18 cellular contexts compared by ENCODE assay signal in genomic region chr19:19426216-19426615, GRCh38. TPM values are rescaled to one million over a fixed set of nuclear protein-coding genes. Genes with fewer than 3 reads are reported as not detected.
DNase-seq lines count a peak whose midpoint lies in the region; ATAC-seq and TF ChIP-seq lines count a peak whose summit lies in the region.
"Had no signal": no experiment of that assay in that cellular context is flagged by ENCODE, and none has a peak within 500 bp of the region (broad histone marks: within the 10 kb centered on the region; RNA-seq: fewer than 3 reads in every experiment).

No MANE protein-coding gene starts in this region.

- H3K9ac ChIP-seq in BLaER1 = no peak overlapping the region
- H3K9ac ChIP-seq in OCI-LY1 (ENCODE audit: low read length) = no peak overlapping the region
- H3K9ac ChIP-seq in SK-N-SH = no peak overlapping the region

- H3F3A ChIP-seq in OCI-LY1 (ENCODE audit: insufficient read depth, low read length) = no peaks in the 10 kb centered on the region
- H3F3A ChIP-seq in SK-N-SH (replicated peaks; ENCODE audit: insufficient read depth) = no peaks in the 10 kb centered on the region

- H3K36me3 ChIP-seq in BLaER1 (peaks cover 74% of the 10 kb centered on the region), OCI-LY1 (ENCODE audit: insufficient read depth, low read length) (peaks cover 38% of the 10 kb centered on the region; the same call in 1 of the 2 replicates), SK-N-SH (replicated peaks in 1 of 2; ENCODE audit: control insufficient read depth in 1 of 2, insufficient read depth in 2 of 2, low read length in 1 of 2) (peaks cover 0 to 3% of the 10 kb centered on the region in 2 experiments)

- peaks cover 100% of the 10 kb centered on the region for H3K79me2 ChIP-seq in OCI-LY1 (ENCODE audit: insufficient read depth, low read length)
- H3K79me2 ChIP-seq in SK-N-SH (ENCODE audit: insufficient read depth) = peaks cover 100% of the 10 kb centered on the region

- peaks cover 45% of the 10 kb centered on the region for H3K4me1 Mint-ChIP-seq in CD14-positive monocyte

- H3K27me3 ChIP-seq in BLaER1 = no peaks in the 10 kb centered on the region
- no peaks in the 10 kb centered on the region for H3K27me3 ChIP-seq in OCI-LY1 (ENCODE audit: insufficient read depth, low read length)
- H3K27me3 ChIP-seq in SK-N-SH (ENCODE audit: insufficient read depth) = no peaks in the 10 kb centered on the region

- POLR2A ChIA-PET in SK-N-SH (lab: Yijun Ruan, JAX) = no interaction called here

- no peak for TF ChIP-seq CTCF in CD14-positive monocyte (IDR thresholded peaks at IDR 0.05)
- no peak for TF ChIP-seq CTCF in OCI-LY1 (IDR thresholded peaks at IDR 0.05; ENCODE audit: low read length)
- TF ChIP-seq CTCF in fibroblast of the aortic adventitia (IDR thresholded peaks at IDR 0.05; ENCODE audit: insufficient read depth, low read length) = no peak
- TF ChIP-seq CTCF in SK-N-SH (IDR thresholded peaks at IDR 0.05) = no peak

- H3K9me2 ChIP-seq in OCI-LY1 (ENCODE audit: low read depth, low read length) (no peaks in the 10 kb centered on the region), SK-N-SH (no peaks in the 10 kb centered on the region)

- H3K4me2 ChIP-seq in BLaER1 (peak overlapping the region; percentile 80), OCI-LY1 (ENCODE audit: low read length) (no peak overlapping the region), SK-N-SH (no peak overlapping the region)

- peak overlapping the region; percentile 19; the same call in 1 of the 2 replicates for H3K27ac ChIP-seq in BLaER1
- H3K27ac ChIP-seq in OCI-LY1 (ENCODE audit: low read depth, low read length, poor library complexity, severe bottlenecking) = peak overlapping the region; percentile 21
- H3K27ac ChIP-seq in SK-N-SH (ENCODE audit: low read depth in 2 of 2, low read length in 1 of 2) = no peak overlapping the region

- TF ChIP-seq EP300 in SK-N-SH (IDR thresholded peaks at IDR 0.05; ENCODE audit: borderline replicate concordance in 1 of 2, low read depth in 1 of 2, low read length in 1 of 2) = no peak

- H3K4me1 ChIP-seq in BLaER1 (peaks cover 70% of the 10 kb centered on the region), OCI-LY1 (ENCODE audit: insufficient read depth, low read length, severe bottlenecking) (peaks cover 34% of the 10 kb centered on the region), SK-N-SH (ENCODE audit: control insufficient read depth in 1 of 2, insufficient read depth in 2 of 2, low read depth in 1 of 2, low read length in 1 of 2) (peaks cover 0 to 2% of the 10 kb centered on the region in 2 experiments; a peak in 1 of 4 replicates)

- intact Hi-C loops in CD14-positive monocyte (cut with micrococcal nuclease) (no loop called here), head of caudate nucleus (cut with DNase I) (no loop called here)

- H3K27me3 Mint-ChIP-seq in CD14-positive monocyte (ENCODE audit: low read depth in 3 of 3) = peaks cover 0 to 1% (median 1%) of the 10 kb centered on the region in 3 donors

- H3K4me3 ChIP-seq in BLaER1 (no peak overlapping the region), OCI-LY1 (ENCODE audit: low read depth, low read length, poor library complexity, severe bottlenecking) (no peak overlapping the region), fibroblast of the aortic adventitia (ENCODE audit: low read depth, low read length) (no peak overlapping the region), SK-N-SH (ENCODE audit: low read depth in 2 of 2, low read length in 1 of 2) (no peak overlapping the region)
- H3K4me3 ChIP-seq: GM12878, K562 had no signal

- WGBS in SK-N-SH (ENCODE audit: low lambda C conversion rate) = 97% methylated on average over 6 of the region's 6 CpGs

- no peak for ATAC-seq in HG03469 (IDR thresholded peaks at IDR 0.05; ENCODE audit: unreplicated experiment)
- ATAC-seq: GM12878, K562, SK-N-SH treated with all-trans-retinoic acid at 6 μM for 48 hours had no signal

- CTCF ChIA-PET in SK-N-SH (lab: Yijun Ruan, JAX) = interaction anchor here (1.2 to 2.0 kb wide), 2 partner anchors 9 to 65 kb away, joined by 7 read pairs; no protein-coding TSS in a partner anchor

- no peak overlapping the region for H3K4me3 Mint-ChIP-seq in CD14-positive monocyte

- peaks cover 21 to 40% of the 10 kb centered on the region in 2 donors for H3K36me3 Mint-ChIP-seq in CD14-positive monocyte

- H2AFZ ChIP-seq in OCI-LY1 (ENCODE audit: low read length) (no peak overlapping the region), SK-N-SH (ENCODE audit: low read depth) (no peak overlapping the region)

- no peaks in the 10 kb centered on the region for H3K9me3 ChIP-seq in BLaER1
- no peaks in the 10 kb centered on the region for H3K9me3 ChIP-seq in OCI-LY1 (ENCODE audit: low read length)
- no peaks in the 10 kb centered on the region for H3K9me3 ChIP-seq in SK-N-SH

- H4K20me1 ChIP-seq in BLaER1 = peaks cover 100% of the 10 kb centered on the region
- no peaks in the 10 kb centered on the region for H4K20me1 ChIP-seq in OCI-LY1 (ENCODE audit: insufficient read depth, low read length)
- peaks cover 100% of the 10 kb centered on the region for H4K20me1 ChIP-seq in SK-N-SH (ENCODE audit: insufficient read depth)

- no peak for TF ChIP-seq RAD21 in SK-N-SH (IDR thresholded peaks at IDR 0.05; ENCODE audit: low read length)

- DNase-seq in CD14-positive monocyte (ENCODE audit: low spot score) = no peak
- peak; percentile 24 for DNase-seq in fibroblast of the aortic adventitia (ENCODE audit: low read depth)
- no peak for DNase-seq in SK-N-SH
- no peak for DNase-seq in head of caudate nucleus
- DNase-seq: ACHN; DMS53; EL; NCI-H1105; NCI-H1694 treated with DMSO at 0.1 percent for 48 hours; NCI-H748 treated with DMSO at 0.1 percent for 48 hours; NK-92 treated with Interleukin-12 subunit alpha and Interleukin-12 subunit beta, amount 100 ng/mL, for 24 hours; SHP77 treated with DMSO at 0.1 percent for 48 hours had no signal

- peak overlapping the region in 4 of 7 donors; percentile 34 to 91 (median 66) for H3K27ac Mint-ChIP-seq in CD14-positive monocyte

- no peaks in the 10 kb centered on the region for H3K9me3 Mint-ChIP-seq in CD14-positive monocyte

TF ChIP-seq in SK-N-SH, 30 proteins besides CTCF, POLR2A, EP300 and RAD21:
- no peak for TF ChIP-seq FOXM1 (IDR thresholded peaks at IDR 0.05; ENCODE audit: low read depth)

RNA-seq across cellular contexts. Expression of gene GATAD2A, which starts 20.7 kb away (rescaled TPM):
- polyA plus RNA-seq in CD14-positive monocyte (1 to 10 TPM; 8.0 to 8.7 TPM), SK-N-SH (2012; rRNA removed) (28.0 and 36.6 TPM in 2 replicates)
- total RNA-seq in fibroblast of the aortic adventitia (ENCODE audit: low replicate concordance) = 36.7 and 46.4 TPM in 2 replicates
- polyA plus RNA-seq in SK-N-SH (2012; cell fraction: cytosol; rRNA removed) = 37.5 and 38.1 TPM in 2 replicates
- polyA plus RNA-seq in SK-N-SH (2012; cell fraction: nucleus; rRNA removed) = 22.9 and 35.5 TPM in 2 replicates

Comparison
In these comparisons a context has a peak if more than half of its experiments do, and no peak if none do; other contexts are left out.
1. H3K27ac ChIP-seq: peak in BLaER1 (single experiment) and OCI-LY1 (single experiment); none in SK-N-SH (0 of 2).